1 cellular context compared by ENCODE assay signal in genomic region chr5:95824747-95825146, GRCh38.
TF ChIP-seq lines count a peak whose summit lies in the region.

No MANE protein-coding gene starts in this region.

TF ChIP-seq in H1, 55 proteins besides CTCF, POLR2A, EP300 and RAD21:
- TF ChIP-seq CREB1 (IDR thresholded peaks at IDR 0.05) = no peak
- TF ChIP-seq PHF8 (conservative IDR thresholded peaks at IDR 0.05; ENCODE audit: low read depth, low read length) = no peak
- no peak for TF ChIP-seq KDM5A (IDR thresholded peaks at IDR 0.05; ENCODE audit: low read length)
TF ChIP-seq in H1: peak in this region for 0.
